ENCODE assay signal across 8 cellular contexts in genomic region chr6:2754396-2754795, GRCh38.
"Had no signal": no experiment of that assay in that cellular context is flagged by ENCODE, and none has a peak within 500 bp of the region (broad histone marks: within the 10 kb centered on the region; RNA-seq: fewer than 3 reads in every experiment).

No MANE protein-coding gene starts in this region.

- H3K4me3 Mint-ChIP-seq: GM23338, H9, IgD-negative memory B cell had no signal

- FAIRE-seq: H1, H54, HTR-8/SVneo had no signal

- H3K4me3 ChIP-seq: GM23338 had no signal

- H3K36me3 Mint-ChIP-seq: IgD-negative memory B cell had no signal

- DNase-seq: H9, HCEC 1CT, KG1 had no signal

- H3K4me2 ChIP-seq: GM23338 had no signal

- H2AFZ ChIP-seq: GM23338 had no signal

- H3K9me3 Mint-ChIP-seq: GM23338, H9, IgD-negative memory B cell had no signal

- ATAC-seq: GM23338 had no signal

- H3K27ac Mint-ChIP-seq: GM23338, H9, IgD-negative memory B cell had no signal
